21 cellular contexts compared by ENCODE assay signal in genomic region chr20:32056708-32057491, GRCh38. TPM values are rescaled to one million over a fixed set of nuclear protein-coding genes. Genes with fewer than 3 reads are reported as not detected.
DNase-seq lines count a peak whose midpoint lies in the region; ATAC-seq, FAIRE-seq and TF ChIP-seq lines count a peak whose summit lies in the region.
"Had no signal": no experiment of that assay in that cellular context is flagged by ENCODE, and none has a peak within 500 bp of the region (broad histone marks: within the 10 kb centered on the region; RNA-seq: fewer than 3 reads in every experiment).

No MANE protein-coding gene starts in this region.

- peaks cover 8% of the 10 kb centered on the region for H3K79me2 ChIP-seq in GM12878 (ENCODE audit: control insufficient read depth, insufficient read depth, low read length)

- POLR2A ChIA-PET in GM12878 (lab: Charles Lee) = interaction anchor here (0.9 to 2.6 kb wide), 4 partner anchors 8 to 21 kb away, joined by 3 to 16 read pairs (median 4); no protein-coding TSS in a partner anchor

- TF ChIP-seq CTCF in left ventricle myocardium inferior (IDR thresholded peaks at IDR 0.05; ENCODE audit: borderline replicate concordance) (no peak), GM12878 (IDR thresholded peaks at IDR 0.05 in 2 of 3, conservative IDR thresholded peaks at IDR 0.05 in 1 of 3; ENCODE audit: control insufficient read depth in 2 of 3, extremely low read depth in 1 of 3, insufficient read depth in 1 of 3, low read depth in 3 of 3, low read length in 3 of 3) (no peak), neutrophil (IDR thresholded peaks at IDR 0.05) (no peak)

- RAD21 ChIA-PET in GM12878 (lab: Charles Lee; ENCODE audit: unreplicated experiment) = interaction anchor here (1.2 to 17.3 kb wide), 4 partner anchors 9 to 33 kb away, joined by 3 to 215 read pairs (median 4); no protein-coding TSS in a partner anchor

- peak overlapping the region; percentile 5; the same call in 1 of the 2 replicates for H3K4me2 ChIP-seq in GM12878 (ENCODE audit: control insufficient read depth, insufficient read depth)

- ATAC-seq in left ventricle myocardium superior (peak; percentile 28), GM12878 (no peak), GM21367 (IDR thresholded peaks at IDR 0.05; ENCODE audit: unreplicated experiment) (no peak), GM19452 (IDR thresholded peaks at IDR 0.05; ENCODE audit: unreplicated experiment) (no peak)
- ATAC-seq: Panc1 had no signal

- FAIRE-seq in GM12878 (lab: Jason Lieb, UNC) = no peak

- no peak overlapping the region for H2AFZ ChIP-seq in GM12878 (ENCODE audit: control insufficient read depth, low read depth, low read length)

- SMC1A ChIA-PET in GM12878 (lab: Charles Lee; ENCODE audit: uncharacterized antibody, unreplicated experiment) = interaction anchor here (1.3 to 6.5 kb wide), 4 partner anchors 10 to 35 kb away, joined by 5 to 42 read pairs (median 10); no protein-coding TSS in a partner anchor

- WGBS in GM12878 (ENCODE audit: insufficient coverage, insufficient replicate concordance, low lambda C conversion rate, missing lambda C conversion rate) = 51% methylated on average over 10 of the region's 10 CpGs

- H3K27ac ChIP-seq in left ventricle myocardium inferior (replicated peaks) = no peak overlapping the region
- H3K27ac ChIP-seq in GM12878 (ENCODE audit: control insufficient read depth, insufficient read depth) = peak overlapping the region; percentile 13; the same call in 1 of the 2 replicates
- peak overlapping the region; percentile 100 for H3K27ac ChIP-seq in neutrophil

- DNase-seq in left ventricle myocardium superior = no peak
- no peak for DNase-seq in left ventricle myocardium inferior
- DNase-seq in GM12878 (ENCODE audit: low read depth, low spot score) = no peak
- no peak for DNase-seq in epidermal melanocyte (ENCODE audit: insufficient read length, low spot score)
- DNase-seq: DMS79, H9, IMR-90, Karpas-422, NCI-H1436, NCI-H1930, NCI-H345, NCI-H524 treated with DMSO at 0.1 percent for 48 hours had no signal

- peaks cover 12% of the 10 kb centered on the region for H3K4me1 ChIP-seq in left ventricle myocardium inferior
- H3K4me1 ChIP-seq in GM12878 (ENCODE audit: control insufficient read depth, insufficient read depth, low read length) = peaks cover 6% of the 10 kb centered on the region; the same call in 1 of the 2 replicates
- peaks cover 87 to 88% of the 10 kb centered on the region in 2 experiments for H3K4me1 ChIP-seq in neutrophil (ENCODE audit: control insufficient read depth in 1 of 2, insufficient read depth in 1 of 2, low read depth in 1 of 2, low read length in 1 of 2)

- intact Hi-C loops in left ventricle myocardium superior (cut with micrococcal nuclease) = no loop called here
- intact Hi-C loops in left ventricle myocardium inferior (cut with micrococcal nuclease) = no loop called here
- intact Hi-C loops in GM12878 (cut with micrococcal nuclease; ENCODE audit: unreplicated experiment) = no loop called here

- no peaks in the 10 kb centered on the region for H3K9me3 ChIP-seq in left ventricle myocardium inferior (replicated peaks)
- no peaks in the 10 kb centered on the region for H3K9me3 ChIP-seq in GM12878 (replicated peaks; ENCODE audit: control insufficient read depth, insufficient read depth, low read length)
- H3K9me3 ChIP-seq in neutrophil = no peaks in the 10 kb centered on the region

- BruUV-seq in GM12878 (replicated peaks; lab: Mats Ljungman, UMichigan) = no TSS peak

- peaks cover 99% of the 10 kb centered on the region for H3K27me3 ChIP-seq in left ventricle myocardium inferior (ENCODE audit: low read depth)
- peaks cover 1 to 7% of the 10 kb centered on the region in 2 experiments for H3K27me3 ChIP-seq in GM12878 (replicated peaks in 1 of 2; ENCODE audit: control insufficient read depth in 2 of 2, insufficient read depth in 2 of 2, low read length in 1 of 2)
- H3K27me3 ChIP-seq in neutrophil = no peaks in the 10 kb centered on the region

- TF ChIP-seq EP300 in GM12878 (IDR thresholded peaks at IDR 0.05; ENCODE audit: borderline replicate concordance in 1 of 2, control insufficient read depth in 1 of 2, low read depth in 2 of 2, low read length in 2 of 2) = no peak

- TF ChIP-seq POLR2A in GM12878 (IDR thresholded peaks at IDR 0.05; ENCODE audit: low read depth, low read length) = no peak

- TF ChIP-seq RAD21 in GM12878 (IDR thresholded peaks at IDR 0.05; ENCODE audit: insufficient read depth, low read depth, low read length) = no peak

- CTCF ChIA-PET in GM12878 (lab: Yijun Ruan, JAX) = interaction anchor here (0.6 to 10.5 kb wide), 3 partner anchors 17 to 34 kb away, joined by 3 to 106 read pairs (median 6); no protein-coding TSS in a partner anchor

- H3K4me3 ChIP-seq in left ventricle myocardium inferior (no peak overlapping the region), GM12878 (0 out of 2 replicates have a peak overlapping the region, but pooled peaks have one; percentile 16), neutrophil (ENCODE audit: low read depth in 1 of 2, low read length in 1 of 2) (peak overlapping the region; percentile 33 to 50)

- no peaks in the 10 kb centered on the region; the same call in 1 of the 2 replicates for H4K20me1 ChIP-seq in GM12878 (ENCODE audit: control insufficient read depth, insufficient read depth)

- in situ Hi-C loops in GM12878 (cut with MboI) = no loop called here

- no peaks in the 10 kb centered on the region for H3K36me3 ChIP-seq in left ventricle myocardium inferior
- H3K36me3 ChIP-seq in GM12878 (ENCODE audit: control insufficient read depth in 2 of 2, insufficient read depth in 2 of 2, low read length in 1 of 2) = no peaks in the 10 kb centered on the region
- peaks cover 70% of the 10 kb centered on the region for H3K36me3 ChIP-seq in neutrophil

- peak overlapping the region; percentile 1; the same call in 1 of the 2 replicates for H3K9ac ChIP-seq in GM12878 (ENCODE audit: control insufficient read depth, insufficient read depth, low read length)

RNA-seq across cellular contexts. Expression of gene HCK, which starts 4.9 kb away (rescaled TPM):
- total RNA-seq in left ventricle myocardium superior (4.4 TPM), left ventricle myocardium inferior (4.3 TPM), GM12878 (2014; rRNA removed) (30.2 and 30.3 TPM in 2 replicates), GM12878 (2014; rRNA removed; fragmentation: Illumina TruSeq; extraction: Trizol) (20.5 TPM in 2 replicates), GM12878 (2021) (20.1 and 21.0 TPM in 2 replicates)
- 123 and 135 TPM in 2 replicates for total RNA-seq in GM12878 (2013; cell fraction: nucleolus; rRNA removed)
- polyA plus RNA-seq in GM12878 (2011; ENCODE audit: low read depth) = 19.6 TPM
- polyA plus RNA-seq in GM12878 (2011; rRNA removed) (1.5 and 3.0 TPM in 2 replicates), GM12878 (2014; fragmentation: Illumina TruSeq; extraction: Trizol) (22.5 and 25.2 TPM in 2 replicates), GM12878 (2014; fragmentation: Nextera tagmentation; extraction: Ambion mirVana) (1 to 10 TPM; 1.3 to 2.1 TPM), GM12878 (2014; rRNA removed) (25.0 and 26.7 TPM in 2 replicates), GM12878 (2016; fragmentation: Nextera tagmentation; extraction: Ambion mirVana) (10 to 100 TPM; 16.5 to 16.8 TPM)
- 2.9 and 3.0 TPM in 2 replicates for polyA plus RNA-seq in GM12878 (2011; cell fraction: cytosol; rRNA removed)
- 2.5 and 2.9 TPM in 2 replicates for polyA plus RNA-seq in GM12878 (2011; cell fraction: nucleus; rRNA removed)
- 31.1 and 39.4 TPM in 2 replicates for polyA plus RNA-seq in GM12878 (2012)
- polyA minus RNA-seq in GM12878 (2011; rRNA and poly(A)+ RNA removed) = 1.5 and 3.7 TPM in 2 replicates
- polyA minus RNA-seq in GM12878 (2011; cell fraction: cytosol; rRNA and poly(A)+ RNA removed) = not detected in 2 replicates
- polyA minus RNA-seq in GM12878 (2011; cell fraction: nucleus; rRNA and poly(A)+ RNA removed) = 0.97 and 1.2 TPM in 2 replicates
- total RNA-seq: A172, HT-29, IMR-90, MCF 10A, SK-MEL-5 had no signal
- polyA plus RNA-seq: IMR-90 had no signal

RNA-seq across cellular contexts. Expression of gene CCM2L, which starts 46.7 kb away (rescaled TPM):
- total RNA-seq in left ventricle myocardium superior (9.2 TPM), left ventricle myocardium inferior (7.5 TPM), GM12878 (2014; rRNA removed) (not detected in 2 replicates), GM12878 (2014; rRNA removed; fragmentation: Illumina TruSeq; extraction: Trizol) (not detected in 2 replicates), GM12878 (2021) (not detected in 2 replicates)
- not detected in 2 replicates for total RNA-seq in GM12878 (2013; cell fraction: nucleolus; rRNA removed)
- not detected for polyA plus RNA-seq in GM12878 (2011; ENCODE audit: low read depth)
- polyA plus RNA-seq in GM12878 (2011; rRNA removed) (not detected in 2 replicates), GM12878 (2014; fragmentation: Illumina TruSeq; extraction: Trizol) (not detected in 2 replicates), GM12878 (2014; fragmentation: Nextera tagmentation; extraction: Ambion mirVana) (not detected), GM12878 (2014; rRNA removed) (not detected in 2 replicates), GM12878 (2016; fragmentation: Nextera tagmentation; extraction: Ambion mirVana) (not detected)
- polyA plus RNA-seq in GM12878 (2011; cell fraction: cytosol; rRNA removed) = not detected in 2 replicates
- not detected in 2 replicates for polyA plus RNA-seq in GM12878 (2011; cell fraction: nucleus; rRNA removed)
- not detected in 2 replicates for polyA plus RNA-seq in GM12878 (2012)
- not detected in 2 replicates for polyA minus RNA-seq in GM12878 (2011; rRNA and poly(A)+ RNA removed)
- polyA minus RNA-seq in GM12878 (2011; cell fraction: cytosol; rRNA and poly(A)+ RNA removed) = not detected in 2 replicates
- not detected in 2 replicates for polyA minus RNA-seq in GM12878 (2011; cell fraction: nucleus; rRNA and poly(A)+ RNA removed)
- total RNA-seq: A172, IMR-90, MCF 10A had no signal
- polyA plus RNA-seq: BJ, IMR-90 had no signal

RNA-seq across cellular contexts. Expression of gene TM9SF4, which starts 52.6 kb away (rescaled TPM):
- total RNA-seq in left ventricle myocardium superior (25.6 TPM), left ventricle myocardium inferior (27.0 TPM), GM12878 (2014; rRNA removed) (19.9 and 24.5 TPM in 2 replicates), GM12878 (2014; rRNA removed; fragmentation: Illumina TruSeq; extraction: Trizol) (19.9 and 20.8 TPM in 2 replicates), GM12878 (2021) (29.5 and 33.6 TPM in 2 replicates)
- 70.1 and 78.4 TPM in 2 replicates for total RNA-seq in GM12878 (2013; cell fraction: nucleolus; rRNA removed)
- polyA plus RNA-seq in GM12878 (2011; ENCODE audit: low read depth) = 26.2 TPM
- polyA plus RNA-seq in GM12878 (2011; rRNA removed) (24.7 and 47.8 TPM in 2 replicates), GM12878 (2014; fragmentation: Illumina TruSeq; extraction: Trizol) (32.0 and 34.9 TPM in 2 replicates), GM12878 (2014; fragmentation: Nextera tagmentation; extraction: Ambion mirVana) (10 to 100 TPM in 1 of 2 experiments, 1 to 10 TPM in 1; 8.5 to 14.1 TPM), GM12878 (2014; rRNA removed) (27.8 and 28.6 TPM in 2 replicates), GM12878 (2016; fragmentation: Nextera tagmentation; extraction: Ambion mirVana) (10 to 100 TPM; 23.3 to 24.1 TPM)
- 47.6 and 48.4 TPM in 2 replicates for polyA plus RNA-seq in GM12878 (2011; cell fraction: cytosol; rRNA removed)
- 40.8 and 45.8 TPM in 2 replicates for polyA plus RNA-seq in GM12878 (2011; cell fraction: nucleus; rRNA removed)
- polyA plus RNA-seq in GM12878 (2012) = 31.9 and 33.8 TPM in 2 replicates
- polyA minus RNA-seq in GM12878 (2011; rRNA and poly(A)+ RNA removed) = 50.8 and 58.1 TPM in 2 replicates
- polyA minus RNA-seq in GM12878 (2011; cell fraction: cytosol; rRNA and poly(A)+ RNA removed) = 17.9 and 21.0 TPM in 2 replicates
- polyA minus RNA-seq in GM12878 (2011; cell fraction: nucleus; rRNA and poly(A)+ RNA removed) = 37.1 and 50.0 TPM in 2 replicates
